8 cellular contexts compared by ENCODE assay signal in the genomic region with DNA sequence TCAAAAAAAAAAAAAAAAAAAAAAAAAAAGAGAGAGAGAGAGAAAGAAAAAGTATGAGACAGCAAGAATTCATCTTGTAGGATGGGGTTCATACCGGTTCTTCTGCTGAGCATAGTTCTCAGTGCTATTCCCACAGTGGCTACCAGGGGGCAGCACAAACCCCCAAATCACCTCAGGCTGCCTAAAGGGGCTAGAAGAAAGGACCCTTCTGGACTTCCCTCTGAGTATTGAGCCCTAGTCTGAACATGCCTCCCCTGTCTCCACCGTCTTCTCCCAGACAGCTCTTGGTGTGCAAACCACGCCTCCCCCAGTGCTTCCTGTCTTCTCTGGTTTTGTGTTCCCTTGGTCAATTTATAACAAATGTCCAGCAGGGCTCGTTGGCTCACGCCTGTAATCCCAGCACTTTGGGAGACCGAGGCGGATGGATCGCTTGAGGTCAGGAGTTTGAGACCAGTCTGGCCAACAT. TPM values are rescaled to one million over a fixed set of nuclear protein-coding genes. Genes with fewer than 3 reads are reported as not detected.
DNase-seq lines count a peak whose midpoint lies in the region; ATAC-seq and TF ChIP-seq lines count a peak whose summit lies in the region.

No MANE protein-coding gene starts in this region.

- ATAC-seq in GM18498 (IDR thresholded peaks at IDR 0.05; ENCODE audit: unreplicated experiment) (peak; percentile 43), GM19395 (IDR thresholded peaks at IDR 0.05; ENCODE audit: unreplicated experiment) (no peak)

- no peaks in the 10 kb centered on the region for H3K36me3 ChIP-seq in ascending aorta

- POLR2A ChIA-PET in AG04450 (lab: Yijun Ruan, JAX): interaction anchor here (0.5 to 1.6 kb wide), 5 partner anchors 10 to 413 kb away, joined by 3 to 8 read pairs (median 7); partner anchors contain the start of genes CBX5 and HNRNPA1

- DNase-seq in AG04450 (ENCODE audit: low read depth, low spot score) (peak; percentile 53), NCI-H1436 treated with DMSO at 0.1 percent for 48 hours (lab: John Stamatoyannopoulos, UW) (peak; percentile 16), T-helper 9 cell (peak; percentile 54), ascending aorta (ENCODE audit: low spot score in 2 of 2) (peak in 1 of 2 donors; percentile 72), hypothalamus (lab: John Stamatoyannopoulos, UW) (peak in 47 of 51 donors; percentile 9 to 81 (median 46))
- peak; percentile 29 to 67 for DNase-seq in stimulated activated CD4-positive, alpha-beta T cell treated with anti-CD3 and anti-CD28 coated beads, Interleukin-12 subunit alpha, Interleukin-12 subunit beta, amount 100 ng/mL, for 24 hours (ENCODE audit: low read depth in 2 of 2)

- intact Hi-C loops in ascending aorta (cut with DNase I): loop anchor here (5.0 kb wide), 1 partner anchor 142 kb away; the partner anchor contains the start of gene GPR84

- H3K27ac ChIP-seq in AG04450 (ENCODE audit: low read depth, low read length) (no peak overlapping the region), ascending aorta (no peak overlapping the region)

- CTCF ChIA-PET in AG04450 (lab: Charles Lee): interaction anchor here (0.6 to 5.3 kb wide), 20 partner anchors 9 to 652 kb away, joined by 3 to 40 read pairs (median 7); partner anchors contain the start of gene COPZ1

- TF ChIP-seq CTCF in AG04450 (IDR thresholded peaks at IDR 0.05; ENCODE audit: low read depth, low read length) (peak; percentile 88), ascending aorta (IDR thresholded peaks at IDR 0.05) (peak; percentile 78 to 85 (median 82))

- H3K27me3 ChIP-seq in AG04450 (ENCODE audit: control insufficient read depth, insufficient read depth, low read length): no peaks in the 10 kb centered on the region
- H3K27me3 ChIP-seq in ascending aorta: no peaks in the 10 kb centered on the region

- peaks cover 7 to 10% of the 10 kb centered on the region in 2 donors for H3K4me1 ChIP-seq in ascending aorta

- no peak overlapping the region for H3K4me3 ChIP-seq in AG04450 (ENCODE audit: low read depth, low read length)
- H3K4me3 ChIP-seq in ascending aorta: no peak overlapping the region

- no peaks in the 10 kb centered on the region; the same call in 1 of the 2 replicates for H3K9me3 ChIP-seq in AG04450 (ENCODE audit: control insufficient read depth, insufficient read depth, low read length)
- H3K9me3 ChIP-seq in ascending aorta: no peaks in the 10 kb centered on the region

RNA-seq across cellular contexts. Expression of gene SMUG1, which starts 31.3 kb away (rescaled TPM):
- polyA plus RNA-seq in AG04450 (2011; rRNA removed): 26.9 and 31.5 TPM in 2 replicates
- 16.5 and 18.6 TPM in 2 replicates for polyA minus RNA-seq in AG04450 (2011; rRNA and poly(A)+ RNA removed)
- total RNA-seq in ascending aorta: 21.9 TPM

RNA-seq across cellular contexts. Expression of gene CBX5, which starts 59.8 kb away (rescaled TPM):
- polyA plus RNA-seq in AG04450 (2011; rRNA removed): 49.0 and 62.3 TPM in 2 replicates
- 57.1 and 101 TPM in 2 replicates for polyA minus RNA-seq in AG04450 (2011; rRNA and poly(A)+ RNA removed)
- 19.4 TPM for total RNA-seq in ascending aorta
